In genomic region chr9:130028493-130029222, GRCh38 we compare ENCODE assay signal across 13 cellular contexts. TPM values are rescaled to one million over a fixed set of nuclear protein-coding genes. Genes with fewer than 3 reads are reported as not detected.
DNase-seq lines count a peak whose midpoint lies in the region; ATAC-seq, FAIRE-seq and TF ChIP-seq lines count a peak whose summit lies in the region.
"Had no signal": no experiment of that assay in that cellular context is flagged by ENCODE, and none has a peak within 500 bp of the region (broad histone marks: within the 10 kb centered on the region; RNA-seq: fewer than 3 reads in every experiment).

No MANE protein-coding gene starts in this region.

- H3K9ac ChIP-seq in endothelial cell of umbilical vein (replicated peaks; ENCODE audit: extremely low read depth, insufficient read depth, low read length) (no peak overlapping the region), rectal smooth muscle tissue (ENCODE audit: low read length) (no peak overlapping the region)

- H3K27ac ChIP-seq in Panc1 (ENCODE audit: low read length), result 0 out of 2 replicates have a peak overlapping the region, but pooled peaks have one; percentile 17
- no peak overlapping the region for H3K27ac ChIP-seq in endothelial cell of umbilical vein (ENCODE audit: insufficient read depth, low read depth, low read length)
- H3K27ac ChIP-seq in rectal smooth muscle tissue (ENCODE audit: low read depth, low read length), result peak overlapping the region; percentile 57
- H3K27ac ChIP-seq: HL-60 had no signal

- H3K79me2 ChIP-seq in endothelial cell of umbilical vein (ENCODE audit: control insufficient read depth, insufficient read depth, low read length), result peaks cover 3% of the 10 kb centered on the region

- CTCF ChIA-PET in Panc1 (lab: Charles Lee), result no interaction called here
- CTCF ChIA-PET in endothelial cell of umbilical vein (lab: Charles Lee), result no interaction called here

- ATAC-seq in Panc1 (no peak), HG03025 (IDR thresholded peaks at IDR 0.05; ENCODE audit: low FRiP score, unreplicated experiment) (no peak), HG03039 (IDR thresholded peaks at IDR 0.05; ENCODE audit: unreplicated experiment) (no peak)

- TF ChIP-seq POLR2A in endothelial cell of umbilical vein (IDR thresholded peaks at IDR 0.05; ENCODE audit: low read depth, low read length), result no peak

- peaks cover 4% of the 10 kb centered on the region for H4K20me1 ChIP-seq in endothelial cell of umbilical vein (replicated peaks; ENCODE audit: control insufficient read depth, extremely low read depth, insufficient read depth, low read length)

- intact Hi-C loops in Panc1 (cut with micrococcal nuclease; ENCODE audit: unreplicated experiment), result no loop called here
- intact Hi-C loops in endothelial cell of umbilical vein (cut with micrococcal nuclease), result no loop called here

- DNase-seq in activated CD4-positive, CD25-positive, alpha-beta regulatory T cell treated with anti-CD3 and anti-CD28 coated beads, Interleukin-2, amount 50 U/mL, for 72 hours, result peak; percentile 5
- DNase-seq in activated CD4-positive, CD25-positive, alpha-beta regulatory T cell (lab: John Stamatoyannopoulos, UW), result no peak
- DNase-seq in Panc1 (ENCODE audit: low read depth, low spot score), result no peak
- peak; percentile 68 for DNase-seq in endothelial cell of umbilical vein (ENCODE audit: low read depth, low spot score)
- no peak for DNase-seq in NCI-H146 (lab: John Stamatoyannopoulos, UW)
- DNase-seq: DMS153, MV-4-11, Peyer's patch had no signal

- H3K4me3 ChIP-seq in Panc1 (ENCODE audit: low read depth in 2 of 2, low read length in 2 of 2) (no peak overlapping the region), endothelial cell of umbilical vein (replicated peaks in 1 of 3; ENCODE audit: insufficient read depth in 1 of 3, low read depth in 1 of 3, low read length in 3 of 3) (no peak overlapping the region), rectal smooth muscle tissue (ENCODE audit: low read length) (no peak overlapping the region)
- H3K4me3 ChIP-seq: Peyer's patch had no signal

- POLR2A ChIA-PET in Panc1 (lab: Charles Lee), result no interaction called here
- POLR2A ChIA-PET in endothelial cell of umbilical vein (lab: Charles Lee), result no interaction called here

- H3K36me3 ChIP-seq in Panc1 (ENCODE audit: control insufficient read depth, insufficient read depth, low read length), result no peaks in the 10 kb centered on the region
- H3K36me3 ChIP-seq in endothelial cell of umbilical vein (ENCODE audit: control insufficient read depth in 2 of 2, extremely low read depth in 1 of 2, insufficient read depth in 2 of 2, low read length in 2 of 2), result no peaks in the 10 kb centered on the region
- H3K36me3 ChIP-seq in rectal smooth muscle tissue (ENCODE audit: control insufficient read depth, insufficient read depth, low read length), result no peaks in the 10 kb centered on the region
- H3K36me3 ChIP-seq: Peyer's patch had no signal

- FAIRE-seq in endothelial cell of umbilical vein (lab: Jason Lieb, UNC), result no peak
- FAIRE-seq: A204.1 had no signal

- no peaks in the 10 kb centered on the region for H3K27me3 ChIP-seq in Panc1 (ENCODE audit: control insufficient read depth, insufficient read depth, low read length)
- no peaks in the 10 kb centered on the region for H3K27me3 ChIP-seq in endothelial cell of umbilical vein (ENCODE audit: control insufficient read depth in 2 of 2, insufficient read depth in 2 of 2, low read length in 2 of 2)
- no peaks in the 10 kb centered on the region for H3K27me3 ChIP-seq in rectal smooth muscle tissue (ENCODE audit: control insufficient read depth, insufficient read depth, low read length)
- H3K27me3 ChIP-seq: Peyer's patch had no signal

- no peak for TF ChIP-seq CTCF in Panc1 (IDR thresholded peaks at IDR 0.05)
- TF ChIP-seq CTCF in endothelial cell of umbilical vein (IDR thresholded peaks at IDR 0.05; ENCODE audit: extremely low read depth in 1 of 2, insufficient read depth in 1 of 2, low read depth in 1 of 2, low read length in 2 of 2), result no peak

- peaks cover 50% of the 10 kb centered on the region for H3K4me1 ChIP-seq in Panc1 (ENCODE audit: control insufficient read depth, insufficient read depth, low read length)
- peaks cover 4% of the 10 kb centered on the region for H3K4me1 ChIP-seq in endothelial cell of umbilical vein (ENCODE audit: control insufficient read depth, extremely low read depth, insufficient read depth, low read length)
- H3K4me1 ChIP-seq in rectal smooth muscle tissue (ENCODE audit: control insufficient read depth, insufficient read depth, low read length), result peaks cover 33% of the 10 kb centered on the region

- H3K9me3 ChIP-seq in Panc1 (ENCODE audit: control insufficient read depth, insufficient read depth, low read depth, low read length), result no peaks in the 10 kb centered on the region; the same call in 1 of the 2 replicates
- H3K9me3 ChIP-seq in endothelial cell of umbilical vein (replicated peaks; ENCODE audit: control insufficient read depth, insufficient read depth, low read length), result no peaks in the 10 kb centered on the region
- H3K9me3 ChIP-seq: Peyer's patch had no signal

- H2AFZ ChIP-seq in endothelial cell of umbilical vein (ENCODE audit: low read depth, low read length), result no peak overlapping the region

- H3K9me1 ChIP-seq in endothelial cell of umbilical vein (replicated peaks; ENCODE audit: control insufficient read depth, extremely low read depth, insufficient read depth, low read length), result no peaks in the 10 kb centered on the region

- BruUV-seq in Panc1 (replicated peaks; lab: Mats Ljungman, UMichigan) (no TSS peak), endothelial cell of umbilical vein (replicated peaks; lab: Mats Ljungman, UMichigan) (no TSS peak)

- in situ Hi-C loops in Panc1 (cut with HindIII; ENCODE audit: low pct_unique_long_range_greater_than_20kb, low sequenced_read_pairs), result no loop called here

- dilution Hi-C loops in endothelial cell of umbilical vein (cut with MboI; ENCODE audit: extremely low pct_ligation_motif_present, low sequenced_read_pairs), result no loop called here

- H3K4me2 ChIP-seq in endothelial cell of umbilical vein (ENCODE audit: insufficient read depth, low read length), result no peak overlapping the region

TF ChIP-seq in endothelial cell of umbilical vein, 7 proteins besides CTCF, POLR2A, EP300 and RAD21:
- TF ChIP-seq FOS (IDR thresholded peaks at IDR 0.05; ENCODE audit: borderline replicate concordance, insufficient read depth, low read length) (no peak), JUN (IDR thresholded peaks at IDR 0.05; ENCODE audit: borderline replicate concordance, insufficient read depth, insufficient read length, low read depth) (no peak), EZH2 (IDR thresholded peaks at IDR 0.05; ENCODE audit: borderline replicate concordance, low read depth, low read length, severe bottlenecking) (no peak), POLR2AphosphoS5 (IDR thresholded peaks at IDR 0.05; ENCODE audit: insufficient read depth, low read depth, low read length) (no peak), MAX (IDR thresholded peaks at IDR 0.05; ENCODE audit: insufficient read depth, insufficient read length) (no peak), MYC (IDR thresholded peaks at IDR 0.05; ENCODE audit: low read depth, low read length) (no peak), GATA2 (IDR thresholded peaks at IDR 0.05; ENCODE audit: insufficient read depth, insufficient read length, low read depth, low read length) (no peak)
TF ChIP-seq in endothelial cell of umbilical vein: peak in this region for 0.

RNA-seq across cellular contexts. Expression of gene FNBP1, which starts 14.3 kb away (rescaled TPM):
- total RNA-seq in Panc1 (2021; ENCODE audit: unreplicated experiment) (53.6 TPM), endothelial cell of umbilical vein (36.2 and 43.9 TPM in 2 replicates)
- 21.0 TPM for polyA plus RNA-seq in Panc1 (2012; ENCODE audit: insufficient read length)
- polyA plus RNA-seq in endothelial cell of umbilical vein, result 7.7 and 10.9 TPM in 2 replicates
- 12.9 and 13.1 TPM in 2 replicates for polyA plus RNA-seq in endothelial cell of umbilical vein (2011; cell fraction: cytosol; rRNA removed)
- 17.9 and 18.7 TPM in 2 replicates for polyA plus RNA-seq in endothelial cell of umbilical vein (2011; cell fraction: nucleus; rRNA removed)
- 14.3 and 20.1 TPM in 2 replicates for polyA plus RNA-seq in endothelial cell of umbilical vein (2012)
- polyA minus RNA-seq in endothelial cell of umbilical vein, result 17.1 and 19.3 TPM in 2 replicates
- polyA minus RNA-seq in endothelial cell of umbilical vein (2011; cell fraction: cytosol; rRNA and poly(A)+ RNA removed), result 16.2 TPM
- polyA minus RNA-seq in endothelial cell of umbilical vein (2011; cell fraction: nucleus; rRNA and poly(A)+ RNA removed), result 28.4 and 34.7 TPM in 2 replicates

RNA-seq across cellular contexts. Expression of gene GPR107, which starts 25.0 kb away (rescaled TPM):
- total RNA-seq in Panc1 (2021; ENCODE audit: unreplicated experiment) (43.0 TPM), endothelial cell of umbilical vein (38.9 and 41.5 TPM in 2 replicates)
- 27.5 TPM for polyA plus RNA-seq in Panc1 (2012; ENCODE audit: insufficient read length)
- polyA plus RNA-seq in endothelial cell of umbilical vein, result 25.9 and 27.2 TPM in 2 replicates
- 23.8 and 25.4 TPM in 2 replicates for polyA plus RNA-seq in endothelial cell of umbilical vein (2011; cell fraction: cytosol; rRNA removed)
- polyA plus RNA-seq in endothelial cell of umbilical vein (2011; cell fraction: nucleus; rRNA removed), result 38.0 and 38.7 TPM in 2 replicates
- 35.1 and 36.8 TPM in 2 replicates for polyA plus RNA-seq in endothelial cell of umbilical vein (2012)
- 47.9 and 53.6 TPM in 2 replicates for polyA minus RNA-seq in endothelial cell of umbilical vein
- 22.6 TPM for polyA minus RNA-seq in endothelial cell of umbilical vein (2011; cell fraction: cytosol; rRNA and poly(A)+ RNA removed)
- 40.5 and 45.3 TPM in 2 replicates for polyA minus RNA-seq in endothelial cell of umbilical vein (2011; cell fraction: nucleus; rRNA and poly(A)+ RNA removed)

Comparison
In these comparisons a context has a peak if more than half of its experiments do, and no peak if none do; other contexts are left out.
1. DNase-seq: peak in activated CD4-positive, CD25-positive, alpha-beta regulatory T cell treated with anti-CD3 and anti-CD28 coated beads, Interleukin-2, amount 50 U/mL, for 72 hours (single experiment) and endothelial cell of umbilical vein (single experiment); none in activated CD4-positive, CD25-positive, alpha-beta regulatory T cell (0 of 4), Panc1 (single experiment) and NCI-H146 (single experiment).